ENCODE assay signal across 1 cellular context in genomic region chr16:10609410-10609774, GRCh38.
TF ChIP-seq lines count a peak whose summit lies in the region.

No MANE protein-coding gene starts in this region.

TF ChIP-seq in IMR-90, 13 proteins besides CTCF, POLR2A, EP300 and RAD21 (continued from another document):
- TF ChIP-seq ELK1 (IDR thresholded peaks at IDR 0.05; ENCODE audit: borderline replicate concordance, low read depth, low read length): no peak
- TF ChIP-seq CHD1 (IDR thresholded peaks at IDR 0.05; ENCODE audit: low read depth, low read length): no peak
- no peak for TF ChIP-seq NFE2L2 (IDR thresholded peaks at IDR 0.05; ENCODE audit: low read depth, low read length)
- no peak for TF ChIP-seq SMC3 (IDR thresholded peaks at IDR 0.05; ENCODE audit: low read depth, low read length)
- TF ChIP-seq FOS (IDR thresholded peaks at IDR 0.05; ENCODE audit: low read depth, low read length): peak; percentile 42; the same call in 1 of the 2 replicates
- peak; percentile 64; the same call in 1 of the 2 replicates for TF ChIP-seq USF2 (IDR thresholded peaks at IDR 0.05; ENCODE audit: low read depth, low read length)
- TF ChIP-seq CEBPB (IDR thresholded peaks at IDR 0.05; ENCODE audit: low read depth, low read length): peak; percentile 14; the same call in 1 of the 2 replicates
- no peak for TF ChIP-seq MAZ (IDR thresholded peaks at IDR 0.05; ENCODE audit: borderline replicate concordance, low read depth, low read length)
- no peak for TF ChIP-seq MAFK (IDR thresholded peaks at IDR 0.05; ENCODE audit: low read depth, low read length)
